In genomic region chr7:19663816-19664531, GRCh38 we compare ENCODE assay signal across 1 cellular context.
TF ChIP-seq lines count a peak whose summit lies in the region.

No MANE protein-coding gene starts in this region.

TF ChIP-seq in K562, 482 proteins besides CTCF, POLR2A, EP300 and RAD21 (continued from another document):
- TF ChIP-seq AFF1 (IDR thresholded peaks at IDR 0.05; ENCODE audit: low read depth in 1 of 2, partially characterized antibody in 2 of 2), result no peak
- TF ChIP-seq ZNF24 (IDR thresholded peaks at IDR 0.05), result no peak
- no peak for TF ChIP-seq CREM (IDR thresholded peaks at IDR 0.05; ENCODE audit: low read depth)
- no peak for TF ChIP-seq BRCA1 (IDR thresholded peaks at IDR 0.05)
- no peak for TF ChIP-seq BRCA1 (CRISPR knock-in tag; IDR thresholded peaks at IDR 0.05)
- TF ChIP-seq NKRF (IDR thresholded peaks at IDR 0.05; ENCODE audit: borderline replicate concordance), result no peak
- no peak for TF ChIP-seq ZKSCAN1 (IDR thresholded peaks at IDR 0.05; ENCODE audit: low read depth, low read length)
- no peak for TF ChIP-seq ZNF324 (CRISPR knock-in tag; IDR thresholded peaks at IDR 0.05)
- TF ChIP-seq MTA2 (IDR thresholded peaks at IDR 0.05; ENCODE audit: low read depth), result no peak
- TF ChIP-seq HNRNPUL1 (IDR thresholded peaks at IDR 0.05; ENCODE audit: low read length), result no peak
